27 cellular contexts compared by ENCODE assay signal in genomic region chr19:29415507-29415906, GRCh38.
DNase-seq lines count a peak whose midpoint lies in the region; ATAC-seq and TF ChIP-seq lines count a peak whose summit lies in the region.
"Had no signal": no experiment of that assay in that cellular context is flagged by ENCODE, and none has a peak within 500 bp of the region (broad histone marks: within the 10 kb centered on the region; RNA-seq: fewer than 3 reads in every experiment).

No MANE protein-coding gene starts in this region.

- H3K4me3 Mint-ChIP-seq in T-helper 2 cell treated with Interferon-gamma antibody and Interleukin-4, amounts not matched to agents 5 μg/mL and 100 μg/mL, for 36 hours, result no peak overlapping the region

- TF ChIP-seq RAD21 in SK-N-SH (IDR thresholded peaks at IDR 0.05; ENCODE audit: low read length), result no peak

- H3K4me1 Mint-ChIP-seq in T-helper 2 cell treated with Interferon-gamma antibody and Interleukin-4, amounts not matched to agents 5 μg/mL and 100 μg/mL, for 36 hours (ENCODE audit: low read depth), result no peaks in the 10 kb centered on the region
- H3K4me1 Mint-ChIP-seq: CD14-positive monocyte had no signal

- H3K79me2 ChIP-seq in SK-N-SH (ENCODE audit: insufficient read depth), result no peaks in the 10 kb centered on the region
- H3K79me2 ChIP-seq: parathyroid adenoma had no signal

- peaks cover 22% of the 10 kb centered on the region for H3K27me3 ChIP-seq in SK-N-SH (ENCODE audit: insufficient read depth)
- H3K27me3 ChIP-seq: Peyer's patch, testis had no signal

- ATAC-seq in SK-N-SH treated with all-trans-retinoic acid at 6 μM for 48 hours (no peak), GM19467 (IDR thresholded peaks at IDR 0.05; ENCODE audit: unreplicated experiment) (no peak), GM18867 (IDR thresholded peaks at IDR 0.05; ENCODE audit: unreplicated experiment) (no peak)
- ATAC-seq: activated naive CD4-positive, alpha-beta T cell treated with anti-CD3 and anti-CD28 coated beads, Interleukin-2, amount 50 U/mL, for 72 hours; left lung; stimulated activated naive CD8-positive, alpha-beta T cell treated with anti-CD3 and anti-CD28 coated beads, Interleukin-15, Interleukin-2, amounts not matched to agents 100 U/mL and 50 U/mL, for 24 hours had no signal

- no peaks in the 10 kb centered on the region for H3K9me3 ChIP-seq in SK-N-SH
- H3K9me3 ChIP-seq: left lung, Peyer's patch, testis had no signal

- H3K9me2 ChIP-seq in SK-N-SH, result no peaks in the 10 kb centered on the region

- DNase-seq in SK-N-SH (no peak), NCI-H2171 (lab: John Stamatoyannopoulos, UW) (peak; percentile 25), iPS DF 19.7 (ENCODE audit: low read depth, low spot score) (peak; percentile 30)
- DNase-seq in stimulated activated CD4-positive, alpha-beta T cell treated with anti-CD3 and anti-CD28 coated beads, Interleukin-12 subunit alpha, Interleukin-12 subunit beta, amount 100 ng/mL, for 4 hours, result no peak
- DNase-seq in T-helper 2 cell treated with Interferon-gamma antibody and Interleukin-4, amounts not matched to agents 5 μg/mL and 100 μg/mL, for 36 hours (ENCODE audit: low spot score), result no peak
- DNase-seq: activated CD4-positive, alpha-beta T cell treated with anti-CD3 and anti-CD28 coated beads, Interleukin-2, amount 50 U/mL, for 1 hour; activated CD4-positive, CD25-positive, alpha-beta regulatory T cell; activated effector memory CD4-positive, alpha-beta T cell treated with Interleukin-2 at 50 U/mL for 16 hours; activated T-cell treated with anti-CD3 and anti-CD28 coated beads, Interleukin-2, amount 50 U/mL, for 1 hour; amygdala; DND-41; mesenchymal stem cell; NCI-H1092 treated with DMSO at 0.1 percent for 48 hours; NCI-H187 treated with DMSO at 0.1 percent for 48 hours; NCI-H524 treated with DMSO at 0.1 percent for 48 hours; Peyer's patch; small intestine; stimulated activated CD4-positive, alpha-beta T cell treated with anti-CD3 and anti-CD28 coated beads, Interleukin-1b, Interleukin-23, amount 100 ng/mL, for 48 hours; stimulated activated naive CD8-positive, alpha-beta T cell treated with anti-CD3 and anti-CD28 coated beads, Interleukin-15, Interleukin-2, amounts not matched to agents 100 U/mL and 50 U/mL, for 24 hours; testis had no signal

- H3K27ac ChIP-seq in SK-N-SH (ENCODE audit: low read depth in 2 of 2, low read length in 1 of 2), result no peak overlapping the region
- H3K27ac ChIP-seq: left lung, parathyroid adenoma, Peyer's patch, testis had no signal

- H3K27ac Mint-ChIP-seq in T-helper 2 cell treated with Interferon-gamma antibody and Interleukin-4, amounts not matched to agents 5 μg/mL and 100 μg/mL, for 36 hours, result no peak overlapping the region
- H3K27ac Mint-ChIP-seq: activated naive CD4-positive, alpha-beta T cell treated with anti-CD3 and anti-CD28 coated beads, Interleukin-2, amount 50 U/mL, for 72 hours; CD14-positive monocyte had no signal

- no peaks in the 10 kb centered on the region for H3K36me3 Mint-ChIP-seq in T-helper 2 cell treated with Interferon-gamma antibody and Interleukin-4, amounts not matched to agents 5 μg/mL and 100 μg/mL, for 36 hours (ENCODE audit: low read depth)
- H3K36me3 Mint-ChIP-seq: activated naive CD4-positive, alpha-beta T cell treated with anti-CD3 and anti-CD28 coated beads, Interleukin-2, amount 50 U/mL, for 72 hours; CD14-positive monocyte had no signal

- no peak overlapping the region for H3K4me2 ChIP-seq in SK-N-SH

- CTCF ChIA-PET in SK-N-SH (lab: Yijun Ruan, JAX), result no interaction called here

- TF ChIP-seq EP300 in SK-N-SH (IDR thresholded peaks at IDR 0.05; ENCODE audit: borderline replicate concordance in 1 of 2, low read depth in 1 of 2, low read length in 1 of 2), result no peak

- H3K4me1 ChIP-seq in SK-N-SH (ENCODE audit: control insufficient read depth in 1 of 2, insufficient read depth in 2 of 2, low read depth in 1 of 2, low read length in 1 of 2), result no peaks in the 10 kb centered on the region
- H3K4me1 ChIP-seq: left lung, parathyroid adenoma, Peyer's patch, testis had no signal

- H2AFZ ChIP-seq in SK-N-SH (ENCODE audit: low read depth), result no peak overlapping the region
- H2AFZ ChIP-seq: parathyroid adenoma had no signal

- POLR2A ChIA-PET in SK-N-SH (lab: Yijun Ruan, JAX), result no interaction called here

- no peaks in the 10 kb centered on the region for H4K20me1 ChIP-seq in SK-N-SH (ENCODE audit: insufficient read depth)

- no peaks in the 10 kb centered on the region for H3K9me3 Mint-ChIP-seq in T-helper 2 cell treated with Interferon-gamma antibody and Interleukin-4, amounts not matched to agents 5 μg/mL and 100 μg/mL, for 36 hours

- no peak for TF ChIP-seq CTCF in SK-N-SH (IDR thresholded peaks at IDR 0.05)

- WGBS in SK-N-SH (ENCODE audit: low lambda C conversion rate), result 0% methylated on average over 3 of the region's 5 CpGs

- no peaks in the 10 kb centered on the region for H3F3A ChIP-seq in SK-N-SH (replicated peaks; ENCODE audit: insufficient read depth)

- H3K9ac ChIP-seq in SK-N-SH, result no peak overlapping the region
- H3K9ac ChIP-seq: parathyroid adenoma had no signal

- no peaks in the 10 kb centered on the region for H3K36me3 ChIP-seq in SK-N-SH (replicated peaks in 1 of 2; ENCODE audit: control insufficient read depth in 1 of 2, insufficient read depth in 2 of 2, low read length in 1 of 2)
- H3K36me3 ChIP-seq: left lung, Peyer's patch had no signal

- no peaks in the 10 kb centered on the region for H3K27me3 Mint-ChIP-seq in T-helper 2 cell treated with Interferon-gamma antibody and Interleukin-4, amounts not matched to agents 5 μg/mL and 100 μg/mL, for 36 hours (ENCODE audit: low read depth)

- no peak overlapping the region for H3K4me3 ChIP-seq in SK-N-SH (ENCODE audit: low read depth in 2 of 2, low read length in 1 of 2)
- H3K4me3 ChIP-seq: left lung, Peyer's patch, testis had no signal

TF ChIP-seq in SK-N-SH, 30 proteins besides CTCF, POLR2A, EP300 and RAD21:
- no peak for TF ChIP-seq RFX5 (IDR thresholded peaks at IDR 0.05; ENCODE audit: low read length)
- TF ChIP-seq, protein P1, sequence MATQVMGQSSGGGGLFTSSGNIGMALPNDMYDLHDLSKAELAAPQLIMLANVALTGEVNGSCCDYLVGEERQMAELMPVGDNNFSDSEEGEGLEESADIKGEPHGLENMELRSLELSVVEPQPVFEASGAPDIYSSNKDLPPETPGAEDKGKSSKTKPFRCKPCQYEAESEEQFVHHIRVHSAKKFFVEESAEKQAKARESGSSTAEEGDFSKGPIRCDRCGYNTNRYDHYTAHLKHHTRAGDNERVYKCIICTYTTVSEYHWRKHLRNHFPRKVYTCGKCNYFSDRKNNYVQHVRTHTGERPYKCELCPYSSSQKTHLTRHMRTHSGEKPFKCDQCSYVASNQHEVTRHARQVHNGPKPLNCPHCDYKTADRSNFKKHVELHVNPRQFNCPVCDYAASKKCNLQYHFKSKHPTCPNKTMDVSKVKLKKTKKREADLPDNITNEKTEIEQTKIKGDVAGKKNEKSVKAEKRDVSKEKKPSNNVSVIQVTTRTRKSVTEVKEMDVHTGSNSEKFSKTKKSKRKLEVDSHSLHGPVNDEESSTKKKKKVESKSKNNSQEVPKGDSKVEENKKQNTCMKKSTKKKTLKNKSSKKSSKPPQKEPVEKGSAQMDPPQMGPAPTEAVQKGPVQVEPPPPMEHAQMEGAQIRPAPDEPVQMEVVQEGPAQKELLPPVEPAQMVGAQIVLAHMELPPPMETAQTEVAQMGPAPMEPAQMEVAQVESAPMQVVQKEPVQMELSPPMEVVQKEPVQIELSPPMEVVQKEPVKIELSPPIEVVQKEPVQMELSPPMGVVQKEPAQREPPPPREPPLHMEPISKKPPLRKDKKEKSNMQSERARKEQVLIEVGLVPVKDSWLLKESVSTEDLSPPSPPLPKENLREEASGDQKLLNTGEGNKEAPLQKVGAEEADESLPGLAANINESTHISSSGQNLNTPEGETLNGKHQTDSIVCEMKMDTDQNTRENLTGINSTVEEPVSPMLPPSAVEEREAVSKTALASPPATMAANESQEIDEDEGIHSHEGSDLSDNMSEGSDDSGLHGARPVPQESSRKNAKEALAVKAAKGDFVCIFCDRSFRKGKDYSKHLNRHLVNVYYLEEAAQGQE (IDR thresholded peaks at IDR 0.05; ENCODE audit: low read depth, low read length), result peak; percentile 86

TF ChIP-seq in SK-N-SH treated with all-trans-retinoic acid at 6 μM for 48 hours, 23 proteins besides CTCF, POLR2A, EP300 and RAD21:
- TF ChIP-seq CSDC2 (CRISPR knock-in tag; IDR thresholded peaks at IDR 0.05) (no peak), ISL1 (CRISPR knock-in tag; IDR thresholded peaks at IDR 0.05) (no peak), CSRNP3 (CRISPR knock-in tag; IDR thresholded peaks at IDR 0.05) (no peak)
TF ChIP-seq in SK-N-SH treated with all-trans-retinoic acid at 6 μM for 48 hours: peak in this region for 0.

Comparison
In these comparisons a context has a peak if more than half of its experiments do, and no peak if none do; other contexts are left out.
1. DNase-seq: peak in NCI-H2171 (single experiment) and iPS DF 19.7 (single experiment); none in SK-N-SH (single experiment), stimulated activated CD4-positive, alpha-beta T cell treated with anti-CD3 and anti-CD28 coated beads, Interleukin-12 subunit alpha, Interleukin-12 subunit beta, amount 100 ng/mL, for 4 hours (single experiment) and T-helper 2 cell treated with Interferon-gamma antibody and Interleukin-4, amounts not matched to agents 5 μg/mL and 100 μg/mL, for 36 hours (single experiment).